In the genomic region with DNA sequence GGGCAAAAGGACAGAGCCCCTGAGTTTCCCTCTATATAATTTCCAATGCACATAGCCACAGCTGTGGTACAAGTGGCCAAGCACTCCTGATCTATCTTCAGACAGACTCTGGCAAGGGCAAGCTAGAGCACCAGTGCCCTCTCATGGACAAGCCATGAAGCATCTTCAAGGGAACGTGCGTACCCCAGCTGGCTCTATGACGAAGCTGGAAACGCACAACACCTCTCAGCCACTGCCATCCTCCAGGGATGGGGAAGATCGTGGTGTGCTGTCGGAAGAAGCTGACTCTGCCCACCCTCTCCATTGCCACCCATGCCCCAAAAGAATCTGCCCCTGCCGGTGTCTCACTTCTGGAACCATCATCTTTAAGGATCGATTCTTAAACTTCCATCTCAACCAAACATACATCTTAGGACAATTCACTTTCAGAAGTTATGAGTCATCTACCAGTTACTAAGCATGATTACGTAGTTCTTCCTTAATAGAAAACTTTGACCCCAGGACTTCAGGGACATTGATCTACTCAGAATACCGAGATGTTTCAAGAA, we compare ENCODE assay signal across 7 cellular contexts.
DNase-seq lines count a peak whose midpoint lies in the region; ATAC-seq lines count a peak whose summit lies in the region.

No MANE protein-coding gene starts in this region.

- H3K4me3 ChIP-seq in MG63, result 0 out of 2 replicates have a peak overlapping the region, but pooled peaks have one; percentile 16

- peak; percentile 58 for ATAC-seq in GM19452 (IDR thresholded peaks at IDR 0.05; ENCODE audit: unreplicated experiment)
- ATAC-seq in HG02623 (IDR thresholded peaks at IDR 0.05; ENCODE audit: unreplicated experiment), result no peak

- H3K9me3 ChIP-seq in MG63, result no peaks in the 10 kb centered on the region

- intact Hi-C loops in posterior cingulate gyrus (cut with DNase I), result loop anchor here (1.0 to 10.0 kb wide), 5 partner anchors 234 to 864 kb away; no protein-coding TSS in a partner anchor

- H3K36me3 ChIP-seq in MG63, result no peaks in the 10 kb centered on the region

- DNase-seq in EL, result peak; percentile 73
- peak; percentile 65 for DNase-seq in MG63
- DNase-seq in SW480 (ENCODE audit: low spot score), result peak; percentile 89
- peak; percentile 18 for DNase-seq in germinal center (ENCODE audit: low spot score)
- DNase-seq in posterior cingulate gyrus, result peak; percentile 68 to 97 (median 82)

- H3K27me3 ChIP-seq in MG63, result no peaks in the 10 kb centered on the region; the same call in 1 of the 2 replicates

Comparison
In these comparisons a context has a peak if more than half of its experiments do, and no peak if none do; other contexts are left out.
1. DNase-seq: peak in every context shown above with its lines; median percentile 89 in SW480; 82 in posterior cingulate gyrus; 73 in EL; 65 in MG63; 18 in germinal center.